In the genomic region with DNA sequence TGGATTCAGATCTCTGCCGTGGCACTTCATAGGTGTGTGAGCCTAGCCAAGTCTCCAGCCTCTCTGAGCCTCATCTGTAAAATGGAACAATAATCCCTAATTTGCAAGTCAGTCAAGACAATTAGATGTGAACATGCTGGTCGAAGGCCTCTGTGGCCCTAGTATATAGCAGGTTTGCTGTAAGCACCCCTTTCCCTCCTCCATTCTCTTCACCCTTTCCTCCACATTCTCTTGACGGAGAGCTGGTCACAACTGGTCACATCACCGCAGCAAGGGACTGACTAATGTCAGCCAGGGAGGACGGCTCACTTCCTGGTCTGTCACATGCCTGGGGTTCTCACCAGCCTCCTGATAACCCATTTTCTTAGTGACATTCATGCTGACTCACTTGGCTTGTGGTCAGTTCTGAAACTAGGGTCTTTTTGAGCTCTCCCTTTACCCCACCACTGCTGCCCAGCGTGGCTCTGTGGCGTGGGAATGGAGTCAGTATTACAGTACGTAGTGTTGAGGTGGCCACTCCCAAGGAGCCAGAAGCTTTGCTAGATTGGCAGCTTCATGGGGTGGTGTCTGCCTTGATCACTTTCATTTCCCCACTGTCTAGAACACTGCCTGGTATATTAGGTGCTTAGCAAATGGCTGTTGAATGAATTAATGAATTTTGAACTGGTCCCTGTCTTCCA, we compare ENCODE assay signal across 8 cellular contexts. TPM values are rescaled to one million over a fixed set of nuclear protein-coding genes. Genes with fewer than 3 reads are reported as not detected.
DNase-seq lines count a peak whose midpoint lies in the region; ATAC-seq and TF ChIP-seq lines count a peak whose summit lies in the region.

No MANE protein-coding gene starts in this region.

- no peaks in the 10 kb centered on the region for H3K27me3 ChIP-seq in esophagus (ENCODE audit: control insufficient read depth in 1 of 2, insufficient read depth in 2 of 2, low read length in 2 of 2)

- 79 to 80% methylated on average over 8 of the region's 8 CpGs for WGBS in esophagus, 2 donors

- peak; percentile 62 for ATAC-seq in GM21576 (IDR thresholded peaks at IDR 0.05; ENCODE audit: unreplicated experiment)

- H3K4me1 ChIP-seq in esophagus (ENCODE audit: control insufficient read depth in 2 of 2, insufficient read depth in 2 of 2, low read length in 1 of 2) = peaks cover 0 to 3% of the 10 kb centered on the region in 2 donors

- TF ChIP-seq CTCF in GM10266 (IDR thresholded peaks at IDR 0.05; ENCODE audit: control insufficient read depth, insufficient read depth, low read depth, missing control alignments) = no peak
- no peak for TF ChIP-seq CTCF in NB4 (IDR thresholded peaks at IDR 0.05; ENCODE audit: low read depth, low read length)

- H3K9me3 ChIP-seq in esophagus (ENCODE audit: control insufficient read depth in 2 of 2, insufficient read depth in 1 of 2, low read depth in 1 of 2, low read length in 1 of 2) = no peaks in the 10 kb centered on the region

- H3K4me3 ChIP-seq in NB4 (ENCODE audit: low read depth, low read length) (no peak overlapping the region), esophagus (ENCODE audit: low read depth in 1 of 2, low read length in 2 of 2) (no peak overlapping the region)

- peaks cover 0 to 11% of the 10 kb centered on the region in 2 donors for H3K36me3 ChIP-seq in esophagus (ENCODE audit: control insufficient read depth in 2 of 2, insufficient read depth in 2 of 2, low read length in 1 of 2)

- DNase-seq in GM10266 (ENCODE audit: extremely low spot score) (peak; percentile 50), NB4 (ENCODE audit: low read depth) (peak; percentile 43), cerebellar cortex (ENCODE audit: low spot score) (no peak), NCI-H524 (lab: John Stamatoyannopoulos, UW) (no peak)
- DNase-seq in stimulated activated CD8-positive, alpha-beta memory T cell treated with anti-CD3 and anti-CD28 coated beads, Interleukin-12 subunit alpha, Interleukin-12 subunit beta, amount 100 ng/mL, for 1 hour (ENCODE audit: low read depth) = peak; percentile 7
- no peak for DNase-seq in activated naive CD4-positive, alpha-beta T cell (lab: John Stamatoyannopoulos, UW)

- H3K27ac ChIP-seq in esophagus (ENCODE audit: low read depth in 2 of 2, low read length in 1 of 2) = peak overlapping the region; percentile 61 to 81

- TF ChIP-seq POLR2A in NB4 (IDR thresholded peaks at IDR 0.05; ENCODE audit: extremely low read depth, insufficient read length) = no peak

RNA-seq across cellular contexts. Expression of gene ERGIC1, which starts 47.8 kb away (rescaled TPM):
- polyA plus RNA-seq in esophagus = 10 to 100 TPM; 45.2 to 47.1 TPM

Comparison
In these comparisons a context has a peak if more than half of its experiments do, and no peak if none do; other contexts are left out.
1. DNase-seq: peak in GM10266 (single experiment), NB4 (single experiment) and stimulated activated CD8-positive, alpha-beta memory T cell treated with anti-CD3 and anti-CD28 coated beads, Interleukin-12 subunit alpha, Interleukin-12 subunit beta, amount 100 ng/mL, for 1 hour (single experiment); none in cerebellar cortex (single experiment), activated naive CD4-positive, alpha-beta T cell (0 of 4) and NCI-H524 (0 of 2).